Comparison of ENCODE assay signal across 2 cellular contexts in the genomic region with DNA sequence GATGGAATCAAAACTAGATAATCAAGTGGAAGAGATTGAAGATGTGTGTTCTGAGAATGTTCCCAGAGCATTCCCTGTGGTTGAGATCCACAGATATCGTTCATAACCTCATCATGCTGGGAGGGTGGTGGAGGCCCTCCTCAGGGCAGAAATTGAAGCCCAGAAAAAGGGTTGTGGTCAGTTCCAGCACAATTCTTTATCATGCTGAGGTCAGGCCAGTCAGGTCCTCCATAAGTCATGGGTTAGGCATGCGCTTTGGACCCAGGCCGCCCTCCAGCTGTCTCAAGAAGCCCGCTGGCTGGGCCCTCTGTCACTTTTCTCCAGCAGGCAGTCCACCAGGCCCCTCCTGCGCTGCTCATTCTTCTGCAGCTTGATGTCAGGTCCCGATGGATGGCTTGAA.
TF ChIP-seq lines count a peak whose summit lies in the region.

No MANE protein-coding gene starts in this region.

TF ChIP-seq in SK-N-SH, 30 proteins besides CTCF, POLR2A, EP300 and RAD21 (continued from another document and continues in another):
- TF ChIP-seq, protein P1, sequence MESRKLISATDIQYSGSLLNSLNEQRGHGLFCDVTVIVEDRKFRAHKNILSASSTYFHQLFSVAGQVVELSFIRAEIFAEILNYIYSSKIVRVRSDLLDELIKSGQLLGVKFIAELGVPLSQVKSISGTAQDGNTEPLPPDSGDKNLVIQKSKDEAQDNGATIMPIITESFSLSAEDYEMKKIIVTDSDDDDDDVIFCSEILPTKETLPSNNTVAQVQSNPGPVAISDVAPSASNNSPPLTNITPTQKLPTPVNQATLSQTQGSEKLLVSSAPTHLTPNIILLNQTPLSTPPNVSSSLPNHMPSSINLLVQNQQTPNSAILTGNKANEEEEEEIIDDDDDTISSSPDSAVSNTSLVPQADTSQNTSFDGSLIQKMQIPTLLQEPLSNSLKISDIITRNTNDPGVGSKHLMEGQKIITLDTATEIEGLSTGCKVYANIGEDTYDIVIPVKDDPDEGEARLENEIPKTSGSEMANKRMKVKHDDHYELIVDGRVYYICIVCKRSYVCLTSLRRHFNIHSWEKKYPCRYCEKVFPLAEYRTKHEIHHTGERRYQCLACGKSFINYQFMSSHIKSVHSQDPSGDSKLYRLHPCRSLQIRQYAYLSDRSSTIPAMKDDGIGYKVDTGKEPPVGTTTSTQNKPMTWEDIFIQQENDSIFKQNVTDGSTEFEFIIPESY (IDR thresholded peaks at IDR 0.05; ENCODE audit: borderline replicate concordance, low read depth), result 0 out of 2 replicates have a peak, but pooled peaks have one; percentile 36
- no peak for TF ChIP-seq YY1 (IDR thresholded peaks at IDR 0.05; ENCODE audit: low read depth)
- no peak; the same call in 1 of the 2 replicates for TF ChIP-seq MEF2A (IDR thresholded peaks at IDR 0.05; ENCODE audit: borderline replicate concordance, low read depth)
- no peak for TF ChIP-seq GATA2 (CRISPR knock-in tag; IDR thresholded peaks at IDR 0.05)
- TF ChIP-seq, protein P2, sequence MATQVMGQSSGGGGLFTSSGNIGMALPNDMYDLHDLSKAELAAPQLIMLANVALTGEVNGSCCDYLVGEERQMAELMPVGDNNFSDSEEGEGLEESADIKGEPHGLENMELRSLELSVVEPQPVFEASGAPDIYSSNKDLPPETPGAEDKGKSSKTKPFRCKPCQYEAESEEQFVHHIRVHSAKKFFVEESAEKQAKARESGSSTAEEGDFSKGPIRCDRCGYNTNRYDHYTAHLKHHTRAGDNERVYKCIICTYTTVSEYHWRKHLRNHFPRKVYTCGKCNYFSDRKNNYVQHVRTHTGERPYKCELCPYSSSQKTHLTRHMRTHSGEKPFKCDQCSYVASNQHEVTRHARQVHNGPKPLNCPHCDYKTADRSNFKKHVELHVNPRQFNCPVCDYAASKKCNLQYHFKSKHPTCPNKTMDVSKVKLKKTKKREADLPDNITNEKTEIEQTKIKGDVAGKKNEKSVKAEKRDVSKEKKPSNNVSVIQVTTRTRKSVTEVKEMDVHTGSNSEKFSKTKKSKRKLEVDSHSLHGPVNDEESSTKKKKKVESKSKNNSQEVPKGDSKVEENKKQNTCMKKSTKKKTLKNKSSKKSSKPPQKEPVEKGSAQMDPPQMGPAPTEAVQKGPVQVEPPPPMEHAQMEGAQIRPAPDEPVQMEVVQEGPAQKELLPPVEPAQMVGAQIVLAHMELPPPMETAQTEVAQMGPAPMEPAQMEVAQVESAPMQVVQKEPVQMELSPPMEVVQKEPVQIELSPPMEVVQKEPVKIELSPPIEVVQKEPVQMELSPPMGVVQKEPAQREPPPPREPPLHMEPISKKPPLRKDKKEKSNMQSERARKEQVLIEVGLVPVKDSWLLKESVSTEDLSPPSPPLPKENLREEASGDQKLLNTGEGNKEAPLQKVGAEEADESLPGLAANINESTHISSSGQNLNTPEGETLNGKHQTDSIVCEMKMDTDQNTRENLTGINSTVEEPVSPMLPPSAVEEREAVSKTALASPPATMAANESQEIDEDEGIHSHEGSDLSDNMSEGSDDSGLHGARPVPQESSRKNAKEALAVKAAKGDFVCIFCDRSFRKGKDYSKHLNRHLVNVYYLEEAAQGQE (IDR thresholded peaks at IDR 0.05; ENCODE audit: low read depth, low read length), result no peak
- peak; percentile 85 for TF ChIP-seq TEAD4 (IDR thresholded peaks at IDR 0.05; ENCODE audit: borderline replicate concordance, insufficient read depth)
- TF ChIP-seq FOXJ3 (CRISPR knock-in tag; IDR thresholded peaks at IDR 0.05), result no peak
- no peak for TF ChIP-seq RFX5 (IDR thresholded peaks at IDR 0.05; ENCODE audit: low read length)
- TF ChIP-seq, protein P3, sequence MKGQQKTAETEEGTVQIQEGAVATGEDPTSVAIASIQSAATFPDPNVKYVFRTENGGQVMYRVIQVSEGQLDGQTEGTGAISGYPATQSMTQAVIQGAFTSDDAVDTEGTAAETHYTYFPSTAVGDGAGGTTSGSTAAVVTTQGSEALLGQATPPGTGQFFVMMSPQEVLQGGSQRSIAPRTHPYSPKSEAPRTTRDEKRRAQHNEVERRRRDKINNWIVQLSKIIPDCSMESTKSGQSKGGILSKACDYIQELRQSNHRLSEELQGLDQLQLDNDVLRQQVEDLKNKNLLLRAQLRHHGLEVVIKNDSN (IDR thresholded peaks at IDR 0.05; ENCODE audit: borderline replicate concordance, low read depth), result no peak
- no peak for TF ChIP-seq RCOR1 (IDR thresholded peaks at IDR 0.05; ENCODE audit: low read length)
- TF ChIP-seq CHD2 (IDR thresholded peaks at IDR 0.05; ENCODE audit: low read length, partially characterized antibody), result no peak
- no peak for TF ChIP-seq GABPA (IDR thresholded peaks at IDR 0.05; ENCODE audit: low read depth)
- TF ChIP-seq POLR2AphosphoS5 (IDR thresholded peaks at IDR 0.05; ENCODE audit: low read depth, low read length), result no peak
- TF ChIP-seq, protein P4, sequence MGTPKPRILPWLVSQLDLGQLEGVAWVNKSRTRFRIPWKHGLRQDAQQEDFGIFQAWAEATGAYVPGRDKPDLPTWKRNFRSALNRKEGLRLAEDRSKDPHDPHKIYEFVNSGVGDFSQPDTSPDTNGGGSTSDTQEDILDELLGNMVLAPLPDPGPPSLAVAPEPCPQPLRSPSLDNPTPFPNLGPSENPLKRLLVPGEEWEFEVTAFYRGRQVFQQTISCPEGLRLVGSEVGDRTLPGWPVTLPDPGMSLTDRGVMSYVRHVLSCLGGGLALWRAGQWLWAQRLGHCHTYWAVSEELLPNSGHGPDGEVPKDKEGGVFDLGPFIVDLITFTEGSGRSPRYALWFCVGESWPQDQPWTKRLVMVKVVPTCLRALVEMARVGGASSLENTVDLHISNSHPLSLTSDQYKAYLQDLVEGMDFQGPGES (IDR thresholded peaks at IDR 0.05; ENCODE audit: low read depth, low read length), result no peak
- TF ChIP-seq, protein P5, sequence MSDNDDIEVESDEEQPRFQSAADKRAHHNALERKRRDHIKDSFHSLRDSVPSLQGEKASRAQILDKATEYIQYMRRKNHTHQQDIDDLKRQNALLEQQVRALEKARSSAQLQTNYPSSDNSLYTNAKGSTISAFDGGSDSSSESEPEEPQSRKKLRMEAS (IDR thresholded peaks at IDR 0.05; ENCODE audit: low read depth), result 0 out of 2 replicates have a peak, but pooled peaks have one; percentile 6
- no peak for TF ChIP-seq NRF1 (IDR thresholded peaks at IDR 0.05; ENCODE audit: low read depth, low read length)
- TF ChIP-seq, protein P6, sequence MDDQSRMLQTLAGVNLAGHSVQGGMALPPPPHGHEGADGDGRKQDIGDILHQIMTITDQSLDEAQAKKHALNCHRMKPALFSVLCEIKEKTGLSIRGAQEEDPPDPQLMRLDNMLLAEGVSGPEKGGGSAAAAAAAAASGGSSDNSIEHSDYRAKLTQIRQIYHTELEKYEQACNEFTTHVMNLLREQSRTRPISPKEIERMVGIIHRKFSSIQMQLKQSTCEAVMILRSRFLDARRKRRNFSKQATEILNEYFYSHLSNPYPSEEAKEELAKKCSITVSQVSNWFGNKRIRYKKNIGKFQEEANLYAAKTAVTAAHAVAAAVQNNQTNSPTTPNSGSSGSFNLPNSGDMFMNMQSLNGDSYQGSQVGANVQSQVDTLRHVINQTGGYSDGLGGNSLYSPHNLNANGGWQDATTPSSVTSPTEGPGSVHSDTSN (IDR thresholded peaks at IDR 0.05), result peak; percentile 83
- peak; percentile 87 for TF ChIP-seq TCF12 (IDR thresholded peaks at IDR 0.05)
- TF ChIP-seq FOXM1 (IDR thresholded peaks at IDR 0.05; ENCODE audit: low read depth), result 0 out of 2 replicates have a peak, but pooled peaks have one; percentile 51
- TF ChIP-seq ELF1 (IDR thresholded peaks at IDR 0.05), result no peak
- no peak for TF ChIP-seq SMC3 (IDR thresholded peaks at IDR 0.05; ENCODE audit: low read depth, low read length)

TF ChIP-seq in SK-N-SH treated with all-trans-retinoic acid at 6 μM for 48 hours, 23 proteins besides CTCF, POLR2A, EP300 and RAD21 (continued from another document):
- TF ChIP-seq BACH2 (CRISPR knock-in tag; IDR thresholded peaks at IDR 0.05; ENCODE audit: borderline replicate concordance) (no peak), ARNTL (CRISPR knock-in tag; IDR thresholded peaks at IDR 0.05; ENCODE audit: borderline replicate concordance, low read depth) (no peak), ESRRG (CRISPR knock-in tag; IDR thresholded peaks at IDR 0.05) (no peak), ZNF565 (CRISPR knock-in tag; conservative IDR thresholded peaks at IDR 0.05; ENCODE audit: low read depth) (no peak), OSR1 (CRISPR knock-in tag; IDR thresholded peaks at IDR 0.05) (no peak), ZNF70 (CRISPR knock-in tag; IDR thresholded peaks at IDR 0.05) (no peak), TOX (CRISPR knock-in tag; IDR thresholded peaks at IDR 0.05; ENCODE audit: borderline replicate concordance) (no peak), SNAI2 (CRISPR knock-in tag; IDR thresholded peaks at IDR 0.05) (no peak), ZNF8 (CRISPR knock-in tag; IDR thresholded peaks at IDR 0.05) (no peak), RARB (CRISPR knock-in tag; IDR thresholded peaks at IDR 0.05) (no peak)
- TF ChIP-seq, protein P7, sequence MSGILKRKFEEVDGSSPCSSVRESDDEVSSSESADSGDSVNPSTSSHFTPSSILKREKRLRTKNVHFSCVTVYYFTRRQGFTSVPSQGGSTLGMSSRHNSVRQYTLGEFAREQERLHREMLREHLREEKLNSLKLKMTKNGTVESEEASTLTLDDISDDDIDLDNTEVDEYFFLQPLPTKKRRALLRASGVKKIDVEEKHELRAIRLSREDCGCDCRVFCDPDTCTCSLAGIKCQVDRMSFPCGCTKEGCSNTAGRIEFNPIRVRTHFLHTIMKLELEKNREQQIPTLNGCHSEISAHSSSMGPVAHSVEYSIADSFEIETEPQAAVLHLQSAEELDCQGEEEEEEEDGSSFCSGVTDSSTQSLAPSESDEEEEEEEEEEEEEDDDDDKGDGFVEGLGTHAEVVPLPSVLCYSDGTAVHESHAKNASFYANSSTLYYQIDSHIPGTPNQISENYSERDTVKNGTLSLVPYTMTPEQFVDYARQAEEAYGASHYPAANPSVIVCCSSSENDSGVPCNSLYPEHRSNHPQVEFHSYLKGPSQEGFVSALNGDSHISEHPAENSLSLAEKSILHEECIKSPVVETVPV (CRISPR knock-in tag; IDR thresholded peaks at IDR 0.05), result no peak
- TF ChIP-seq, protein P8, sequence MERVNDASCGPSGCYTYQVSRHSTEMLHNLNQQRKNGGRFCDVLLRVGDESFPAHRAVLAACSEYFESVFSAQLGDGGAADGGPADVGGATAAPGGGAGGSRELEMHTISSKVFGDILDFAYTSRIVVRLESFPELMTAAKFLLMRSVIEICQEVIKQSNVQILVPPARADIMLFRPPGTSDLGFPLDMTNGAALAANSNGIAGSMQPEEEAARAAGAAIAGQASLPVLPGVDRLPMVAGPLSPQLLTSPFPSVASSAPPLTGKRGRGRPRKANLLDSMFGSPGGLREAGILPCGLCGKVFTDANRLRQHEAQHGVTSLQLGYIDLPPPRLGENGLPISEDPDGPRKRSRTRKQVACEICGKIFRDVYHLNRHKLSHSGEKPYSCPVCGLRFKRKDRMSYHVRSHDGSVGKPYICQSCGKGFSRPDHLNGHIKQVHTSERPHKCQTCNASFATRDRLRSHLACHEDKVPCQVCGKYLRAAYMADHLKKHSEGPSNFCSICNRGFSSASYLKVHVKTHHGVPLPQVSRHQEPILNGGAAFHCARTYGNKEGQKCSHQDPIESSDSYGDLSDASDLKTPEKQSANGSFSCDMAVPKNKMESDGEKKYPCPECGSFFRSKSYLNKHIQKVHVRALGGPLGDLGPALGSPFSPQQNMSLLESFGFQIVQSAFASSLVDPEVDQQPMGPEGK (CRISPR knock-in tag; IDR thresholded peaks at IDR 0.05; ENCODE audit: borderline replicate concordance), result no peak
- TF ChIP-seq, protein P9, sequence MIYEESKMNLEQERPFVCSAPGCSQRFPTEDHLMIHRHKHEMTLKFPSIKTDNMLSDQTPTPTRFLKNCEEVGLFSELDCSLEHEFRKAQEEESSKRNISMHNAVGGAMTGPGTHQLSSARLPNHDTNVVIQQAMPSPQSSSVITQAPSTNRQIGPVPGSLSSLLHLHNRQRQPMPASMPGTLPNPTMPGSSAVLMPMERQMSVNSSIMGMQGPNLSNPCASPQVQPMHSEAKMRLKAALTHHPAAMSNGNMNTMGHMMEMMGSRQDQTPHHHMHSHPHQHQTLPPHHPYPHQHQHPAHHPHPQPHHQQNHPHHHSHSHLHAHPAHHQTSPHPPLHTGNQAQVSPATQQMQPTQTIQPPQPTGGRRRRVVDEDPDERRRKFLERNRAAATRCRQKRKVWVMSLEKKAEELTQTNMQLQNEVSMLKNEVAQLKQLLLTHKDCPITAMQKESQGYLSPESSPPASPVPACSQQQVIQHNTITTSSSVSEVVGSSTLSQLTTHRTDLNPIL (CRISPR knock-in tag; IDR thresholded peaks at IDR 0.05; ENCODE audit: low read depth), result no peak
- TF ChIP-seq, protein P10, sequence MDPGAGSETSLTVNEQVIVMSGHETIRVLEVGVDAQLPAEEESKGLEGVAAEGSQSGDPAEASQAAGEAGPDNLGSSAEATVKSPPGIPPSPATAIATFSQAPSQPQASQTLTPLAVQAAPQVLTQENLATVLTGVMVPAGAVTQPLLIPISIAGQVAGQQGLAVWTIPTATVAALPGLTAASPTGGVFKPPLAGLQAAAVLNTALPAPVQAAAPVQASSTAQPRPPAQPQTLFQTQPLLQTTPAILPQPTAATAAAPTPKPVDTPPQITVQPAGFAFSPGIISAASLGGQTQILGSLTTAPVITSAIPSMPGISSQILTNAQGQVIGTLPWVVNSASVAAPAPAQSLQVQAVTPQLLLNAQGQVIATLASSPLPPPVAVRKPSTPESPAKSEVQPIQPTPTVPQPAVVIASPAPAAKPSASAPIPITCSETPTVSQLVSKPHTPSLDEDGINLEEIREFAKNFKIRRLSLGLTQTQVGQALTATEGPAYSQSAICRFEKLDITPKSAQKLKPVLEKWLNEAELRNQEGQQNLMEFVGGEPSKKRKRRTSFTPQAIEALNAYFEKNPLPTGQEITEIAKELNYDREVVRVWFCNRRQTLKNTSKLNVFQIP (CRISPR knock-in tag; IDR thresholded peaks at IDR 0.05; ENCODE audit: borderline replicate concordance, low read depth), result no peak
